ENCODE assay signal across 1 cellular context in genomic region chr11:7512525-7513209, GRCh38.
TF ChIP-seq lines count a peak whose summit lies in the region.

No MANE protein-coding gene starts in this region.

TF ChIP-seq in WTC11, 78 proteins besides CTCF, POLR2A, EP300 and RAD21 (continued from another document):
- no peak for TF ChIP-seq ZNF281 (CRISPR knock-in tag; IDR thresholded peaks at IDR 0.05)
- TF ChIP-seq JUN (CRISPR knock-in tag; IDR thresholded peaks at IDR 0.05): no peak
- TF ChIP-seq ATF3 (CRISPR knock-in tag; conservative IDR thresholded peaks at IDR 0.05): no peak
- TF ChIP-seq NFATC4 (CRISPR knock-in tag; IDR thresholded peaks at IDR 0.05): no peak
- TF ChIP-seq MLX (CRISPR knock-in tag; IDR thresholded peaks at IDR 0.05): no peak
- no peak for TF ChIP-seq IRF2 (CRISPR knock-in tag; IDR thresholded peaks at IDR 0.05; ENCODE audit: borderline replicate concordance, low read depth)
- no peak for TF ChIP-seq FOXK1 (CRISPR knock-in tag; IDR thresholded peaks at IDR 0.05)
- TF ChIP-seq ZNF263 (CRISPR knock-in tag; IDR thresholded peaks at IDR 0.05; ENCODE audit: low read depth): no peak
- no peak for TF ChIP-seq ZNF425 (CRISPR knock-in tag; conservative IDR thresholded peaks at IDR 0.05)
- TF ChIP-seq SP1 (CRISPR knock-in tag; conservative IDR thresholded peaks at IDR 0.05): no peak
- TF ChIP-seq RORB (CRISPR knock-in tag; IDR thresholded peaks at IDR 0.05): no peak
- no peak for TF ChIP-seq CREM (CRISPR knock-in tag; IDR thresholded peaks at IDR 0.05)
- no peak for TF ChIP-seq GTF2I (CRISPR knock-in tag; conservative IDR thresholded peaks at IDR 0.05)
- no peak for TF ChIP-seq AR (CRISPR knock-in tag; IDR thresholded peaks at IDR 0.05)
- no peak for TF ChIP-seq ETV6 (CRISPR knock-in tag; IDR thresholded peaks at IDR 0.05)
- TF ChIP-seq ESRRA (CRISPR knock-in tag; IDR thresholded peaks at IDR 0.05; ENCODE audit: borderline replicate concordance): no peak
- no peak for TF ChIP-seq ZNF219 (CRISPR knock-in tag; IDR thresholded peaks at IDR 0.05; ENCODE audit: borderline replicate concordance)
- TF ChIP-seq PRRX2 (CRISPR knock-in tag; IDR thresholded peaks at IDR 0.05): no peak
